Comparison of ENCODE assay signal across 21 cellular contexts in the genomic region with DNA sequence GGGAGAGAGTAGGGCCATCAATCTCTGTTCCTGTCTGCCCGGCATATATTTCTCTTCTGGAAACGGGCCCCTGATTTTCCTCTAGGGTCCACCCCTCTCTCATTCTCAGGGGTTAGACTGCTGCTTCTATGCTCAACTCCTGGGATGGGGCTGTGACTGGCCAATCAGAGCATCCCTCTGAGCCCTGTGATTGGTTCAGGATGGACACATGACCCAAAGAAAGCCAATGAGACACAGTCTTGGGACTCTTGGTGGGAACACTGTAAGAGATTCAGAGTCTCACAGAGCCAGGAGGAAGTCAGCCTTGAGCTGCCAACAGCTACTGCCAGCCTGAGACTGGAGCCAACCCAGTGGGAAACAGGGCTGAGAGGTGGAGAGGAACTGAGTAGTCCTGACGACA. TPM values are rescaled to one million over a fixed set of nuclear protein-coding genes. Genes with fewer than 3 reads are reported as not detected.
DNase-seq lines count a peak whose midpoint lies in the region; ATAC-seq, FAIRE-seq and TF ChIP-seq lines count a peak whose summit lies in the region.
"Had no signal": no experiment of that assay in that cellular context is flagged by ENCODE, and none has a peak within 500 bp of the region (broad histone marks: within the 10 kb centered on the region; RNA-seq: fewer than 3 reads in every experiment).

No MANE protein-coding gene starts in this region.

- no peaks in the 10 kb centered on the region for H3K9me3 ChIP-seq in HepG2 (ENCODE audit: low read length)
- H3K9me3 ChIP-seq in right lobe of liver, result no peaks in the 10 kb centered on the region
- no peaks in the 10 kb centered on the region for H3K9me3 ChIP-seq in aorta (ENCODE audit: control insufficient read depth, low read length)
- H3K9me3 ChIP-seq: BE2C, HAP-1 had no signal

- TF ChIP-seq CTCF in HepG2 (CRISPR knock-in tag; IDR thresholded peaks at IDR 0.05) (no peak), right lobe of liver (IDR thresholded peaks at IDR 0.05) (no peak), NB4 (IDR thresholded peaks at IDR 0.05; ENCODE audit: low read depth, low read length) (no peak), coronary artery (IDR thresholded peaks at IDR 0.05) (no peak)

- POLR2A ChIA-PET in HepG2 (lab: Yijun Ruan, JAX), result no interaction called here

- TF ChIP-seq POLR2A in HepG2 (IDR thresholded peaks at IDR 0.05; ENCODE audit: insufficient read depth in 1 of 2, low read depth in 2 of 2, low read length in 2 of 2) (no peak), right lobe of liver (IDR thresholded peaks at IDR 0.05) (no peak), NB4 (IDR thresholded peaks at IDR 0.05; ENCODE audit: extremely low read depth, insufficient read length) (no peak)

- H3K27ac ChIP-seq in HepG2 (ENCODE audit: extremely low read length, insufficient read depth, low read length), result no peak overlapping the region
- no peak overlapping the region for H3K27ac ChIP-seq in right lobe of liver
- peak overlapping the region; percentile 21 to 72 for H3K27ac ChIP-seq in coronary artery
- peak overlapping the region; percentile 26 to 58 for H3K27ac ChIP-seq in aorta (ENCODE audit: low read depth in 1 of 2, low read length in 2 of 2)
- H3K27ac ChIP-seq: KMS-11 had no signal

- H3K4me1 ChIP-seq in HepG2 (ENCODE audit: insufficient read depth, low read length) (no peaks in the 10 kb centered on the region), right lobe of liver (no peaks in the 10 kb centered on the region), aorta (ENCODE audit: control insufficient read depth in 1 of 2, insufficient read depth in 2 of 2, low read length in 2 of 2) (peaks cover 0 to 3% of the 10 kb centered on the region in 2 donors)
- H3K4me1 ChIP-seq: BE2C, HAP-1 had no signal

- H3K79me2 ChIP-seq in HepG2 (ENCODE audit: insufficient read depth, low read length), result no peaks in the 10 kb centered on the region

- intact Hi-C loops in HepG2 (cut with micrococcal nuclease; ENCODE audit: unreplicated experiment), result no loop called here
- intact Hi-C loops in right lobe of liver (cut with DNase I), result loop anchor here in 1 of 2 donors (5.0 kb wide), 1 partner anchor 181 kb away; no protein-coding TSS in a partner anchor
- intact Hi-C loops in aorta (cut with DNase I), result no loop called here

- no peak for TF ChIP-seq EP300 in HepG2 (IDR thresholded peaks at IDR 0.05; ENCODE audit: low read depth in 2 of 2, low read length in 2 of 2)
- TF ChIP-seq EP300 in HepG2 (CRISPR knock-in tag; IDR thresholded peaks at IDR 0.05; ENCODE audit: borderline replicate concordance), result no peak

- DNase-seq in HepG2 (ENCODE audit: low spot score) (no peak), right lobe of liver (no peak), NB4 (ENCODE audit: low read depth) (peak; percentile 25), coronary artery (ENCODE audit: low spot score) (no peak), aorta (no peak)
- DNase-seq in activated CD4-positive, alpha-beta T cell treated with anti-CD3 and anti-CD28 coated beads, Interleukin-2, amount 50 U/mL, for 1 hour, result no peak
- DNase-seq: BE2C, COR-L47, DND-41, NCI-H1694, NCI-H2081, NCI-H2171 treated with DMSO at 0.1 percent for 48 hours, NCI-H524 treated with DMSO at 0.1 percent for 48 hours, SIG-M5 had no signal

- TF ChIP-seq RAD21 in HepG2 (CRISPR knock-in tag; IDR thresholded peaks at IDR 0.05), result no peak

- no peak overlapping the region for H3K4me3 ChIP-seq in HepG2 (replicated peaks in 1 of 3; ENCODE audit: insufficient read depth in 1 of 3, low read depth in 2 of 3, low read length in 3 of 3)
- no peak overlapping the region for H3K4me3 ChIP-seq in right lobe of liver
- no peak overlapping the region for H3K4me3 ChIP-seq in NB4 (ENCODE audit: low read depth, low read length)
- H3K4me3 ChIP-seq in coronary artery, result no peak overlapping the region
- no peak overlapping the region for H3K4me3 ChIP-seq in aorta (ENCODE audit: low read length in 2 of 2)
- H3K4me3 ChIP-seq: HAP-1 had no signal

- H3K27me3 ChIP-seq in HepG2 (ENCODE audit: control insufficient read depth in 1 of 2, insufficient read depth in 2 of 2, low read length in 2 of 2), result peaks cover 4 to 37% of the 10 kb centered on the region in 2 experiments; a peak in 3 of 5 replicates
- H3K27me3 ChIP-seq in right lobe of liver, result no peaks in the 10 kb centered on the region
- no peaks in the 10 kb centered on the region for H3K27me3 ChIP-seq in aorta (ENCODE audit: control insufficient read depth in 1 of 2, insufficient read depth in 2 of 2, low read length in 1 of 2)
- H3K27me3 ChIP-seq: BE2C had no signal

- no peaks in the 10 kb centered on the region for H3K36me3 ChIP-seq in HepG2 (replicated peaks in 1 of 2; ENCODE audit: control insufficient read depth in 1 of 2, insufficient read depth in 2 of 2, low read length in 2 of 2)
- no peaks in the 10 kb centered on the region for H3K36me3 ChIP-seq in right lobe of liver
- H3K36me3 ChIP-seq in aorta (ENCODE audit: control insufficient read depth in 1 of 2, insufficient read depth in 2 of 2, low read length in 1 of 2), result peaks cover 0 to 10% of the 10 kb centered on the region in 2 donors
- H3K36me3 ChIP-seq: BE2C, HAP-1 had no signal

- no TSS peak for BruUV-seq in HepG2 (replicated peaks; lab: Mats Ljungman, UMichigan)

- FAIRE-seq in HepG2 (lab: Jason Lieb, UNC), result no peak
- FAIRE-seq: GM12891 had no signal

- CTCF ChIA-PET in HepG2 (lab: Yijun Ruan, JAX; ENCODE audit: low intra/inter-chr PET ratio, low total read pairs), result interaction anchor here (1.0 kb wide), 1 partner anchor 180 kb away, joined by 3 read pairs; no protein-coding TSS in a partner anchor

- in situ Hi-C loops in HepG2 (cut with HindIII; ENCODE audit: extremely low pct_ligation_motif_present, low pct_unique_long_range_greater_than_20kb), result no loop called here

- no peak overlapping the region for H3K9ac ChIP-seq in HepG2 (ENCODE audit: insufficient read depth, low read depth, low read length)
- H3K9ac ChIP-seq: KMS-11 had no signal

- H3K4me2 ChIP-seq in HepG2 (ENCODE audit: low read depth, low read length), result no peak overlapping the region
- H3K4me2 ChIP-seq: KMS-11 had no signal

- H4K20me1 ChIP-seq in HepG2 (ENCODE audit: insufficient read depth, low read length), result no peaks in the 10 kb centered on the region

- ATAC-seq in HepG2 (no peak), right lobe of liver (no peak), aorta (ENCODE audit: low FRiP score) (no peak), HG03280 (IDR thresholded peaks at IDR 0.05; ENCODE audit: unreplicated experiment) (no peak), HG03159 (IDR thresholded peaks at IDR 0.05; ENCODE audit: unreplicated experiment) (no peak)
- ATAC-seq: Panc1 had no signal

- WGBS in HepG2 (ENCODE audit: low lambda C conversion rate), result 9% methylated on average over 3 of the region's 3 CpGs
- 76% methylated on average over 2 of the region's 3 CpGs for WGBS in right lobe of liver (ENCODE audit: insufficient coverage, low coverage, low lambda C conversion rate, missing lambda C conversion rate)
- WGBS in aorta, 2 donors, result 62 to 73% methylated on average over 3 of the region's 3 CpGs

- no peak overlapping the region for H2AFZ ChIP-seq in HepG2 (ENCODE audit: low read length)

RNA-seq across cellular contexts. Expression of a gene that starts 31.1 kb away (rescaled TPM):
- total RNA-seq in HepG2 (2016; rRNA removed; fragmentation: Illumina TruSeq; extraction: Trizol) (0.02 TPM in 1 of 2 replicates, not detected in the other), right lobe of liver (1 to 10 TPM; 1.5 to 8.2 (median 3.8) TPM), aorta (1 to 10 TPM in 1 of 2 donors, under 1 TPM in 1; 0.65 to 2.0 TPM)
- total RNA-seq in HepG2 (2016; cell fraction: cytosol; rRNA removed; fragmentation: Illumina TruSeq; extraction: Trizol; ENCODE audit: low read depth), result not detected in 2 replicates
- total RNA-seq in HepG2 (2016; cell fraction: insoluble cytoplasmic fraction; rRNA removed; fragmentation: Illumina TruSeq; extraction: Trizol), result 0.04 TPM in 1 of 2 replicates, not detected in the other
- total RNA-seq in HepG2 (2016; cell fraction: membrane; rRNA removed; fragmentation: Illumina TruSeq; extraction: Trizol), result not detected in 2 replicates
- total RNA-seq in HepG2 (2016; cell fraction: nucleus; rRNA removed; fragmentation: Illumina TruSeq; extraction: Trizol), result 0.09 TPM in 1 of 2 replicates, not detected in the other
- polyA plus RNA-seq in HepG2 (2011; rRNA removed) (0.01 TPM in 1 of 2 replicates, not detected in the other), aorta (under 1 TPM in 1 of 2 donors, not detected in 1; under 0.01 TPM)
- 0.03 TPM in 1 of 2 replicates, not detected in the other for polyA plus RNA-seq in HepG2 (2011; cell fraction: cytosol; rRNA removed)
- not detected in 2 replicates for polyA plus RNA-seq in HepG2 (2011; cell fraction: nucleus; rRNA removed)
- 0.05 and 0.09 TPM in 2 replicates for polyA plus RNA-seq in HepG2 (2012)
- not detected in 2 replicates for polyA plus RNA-seq in HepG2 (2016; cell fraction: cytosol; fragmentation: Illumina TruSeq; extraction: Trizol; ENCODE audit: low read depth)
- not detected in 2 replicates for polyA plus RNA-seq in HepG2 (2016; cell fraction: insoluble cytoplasmic fraction; fragmentation: Illumina TruSeq; extraction: Trizol; ENCODE audit: low read depth)
- polyA plus RNA-seq in HepG2 (2016; cell fraction: membrane; fragmentation: Illumina TruSeq; extraction: Trizol; ENCODE audit: low read depth), result not detected in 2 replicates
- not detected in 2 replicates for polyA plus RNA-seq in HepG2 (2016; cell fraction: nucleus; fragmentation: Illumina TruSeq; extraction: Trizol; ENCODE audit: insufficient read depth, low read depth)
- 0.16 TPM in 1 of 2 replicates, not detected in the other for polyA minus RNA-seq in HepG2 (2011; rRNA and poly(A)+ RNA removed; ENCODE audit: low replicate concordance)
- polyA minus RNA-seq in HepG2 (2011; cell fraction: cytosol; rRNA and poly(A)+ RNA removed), result not detected in 2 replicates
- under 0.01 TPM in 1 of 2 replicates, not detected in the other for polyA minus RNA-seq in HepG2 (2011; cell fraction: nucleus; rRNA and poly(A)+ RNA removed)
- total RNA-seq: A673 had no signal

RNA-seq across cellular contexts. Expression of a gene that starts 54.4 kb away (rescaled TPM):
- total RNA-seq in HepG2 (2016; rRNA removed; fragmentation: Illumina TruSeq; extraction: Trizol), result not detected in 2 replicates
- total RNA-seq in HepG2 (2016; cell fraction: cytosol; rRNA removed; fragmentation: Illumina TruSeq; extraction: Trizol; ENCODE audit: low read depth), result not detected in 2 replicates
- total RNA-seq in HepG2 (2016; cell fraction: insoluble cytoplasmic fraction; rRNA removed; fragmentation: Illumina TruSeq; extraction: Trizol), result not detected in 2 replicates
- not detected in 2 replicates for total RNA-seq in HepG2 (2016; cell fraction: membrane; rRNA removed; fragmentation: Illumina TruSeq; extraction: Trizol)
- not detected in 2 replicates for total RNA-seq in HepG2 (2016; cell fraction: nucleus; rRNA removed; fragmentation: Illumina TruSeq; extraction: Trizol)
- not detected in 2 replicates for polyA plus RNA-seq in HepG2 (2011; rRNA removed)
- not detected in 2 replicates for polyA plus RNA-seq in HepG2 (2011; cell fraction: cytosol; rRNA removed)
- not detected in 2 replicates for polyA plus RNA-seq in HepG2 (2011; cell fraction: nucleus; rRNA removed)
- polyA plus RNA-seq in HepG2 (2012), result not detected in 2 replicates
- polyA plus RNA-seq in HepG2 (2016; cell fraction: cytosol; fragmentation: Illumina TruSeq; extraction: Trizol; ENCODE audit: low read depth), result not detected in 2 replicates
- polyA plus RNA-seq in HepG2 (2016; cell fraction: insoluble cytoplasmic fraction; fragmentation: Illumina TruSeq; extraction: Trizol; ENCODE audit: low read depth), result not detected in 2 replicates
- not detected in 2 replicates for polyA plus RNA-seq in HepG2 (2016; cell fraction: membrane; fragmentation: Illumina TruSeq; extraction: Trizol; ENCODE audit: low read depth)
- polyA plus RNA-seq in HepG2 (2016; cell fraction: nucleus; fragmentation: Illumina TruSeq; extraction: Trizol; ENCODE audit: insufficient read depth, low read depth), result not detected in 2 replicates
- not detected in 2 replicates for polyA minus RNA-seq in HepG2 (2011; rRNA and poly(A)+ RNA removed; ENCODE audit: low replicate concordance)
- polyA minus RNA-seq in HepG2 (2011; cell fraction: cytosol; rRNA and poly(A)+ RNA removed), result not detected in 2 replicates
- not detected in 2 replicates for polyA minus RNA-seq in HepG2 (2011; cell fraction: nucleus; rRNA and poly(A)+ RNA removed)
- 10 to 100 TPM in 5 of 6 experiments, 1 to 10 TPM in 1; 9.0 to 30.5 (median 13.7) TPM for total RNA-seq in right lobe of liver
- total RNA-seq in aorta, result 100 to 1,000 TPM; 351 to 637 TPM
- polyA plus RNA-seq in aorta, result 100 to 1,000 TPM in 1 of 2 donors, 10 to 100 TPM in 1; 53.6 to 115 TPM
- total RNA-seq: A673 had no signal

Comparison
In these comparisons a context has a peak if more than half of its experiments do, and no peak if none do; other contexts are left out.
1. H3K27ac ChIP-seq: peak in coronary artery (2 of 2) and aorta (2 of 2); none in HepG2 (single experiment) and right lobe of liver (0 of 3).
2. RNA of a gene that starts 54.4 kb away (total RNA-seq): 351 to 637 TPM in aorta; 9.0 to 30.5 TPM in right lobe of liver and not detected in HepG2; every median in the first group is over 10 times any median in the second.